In genomic region chr6:132045877-132046276, GRCh38 we compare ENCODE assay signal across 35 cellular contexts.
"Had no signal": no experiment of that assay in that cellular context is flagged by ENCODE, and none has a peak within 500 bp of the region (broad histone marks: within the 10 kb centered on the region; RNA-seq: fewer than 3 reads in every experiment).

No MANE protein-coding gene starts in this region.

- DNase-seq: activated B cell treated with CpG ODN at 0.5 μM for 24 hours; activated CD4-positive, alpha-beta memory T cell treated with anti-CD3 and anti-CD28 coated beads for 36 hours; activated CD4-positive, alpha-beta T cell treated with anti-CD3 and anti-CD28 coated beads for 4 hours; activated CD4-positive, alpha-beta T cell treated with anti-CD3 and anti-CD28 coated beads, Interleukin-2, amount 10 ng/mL, durations not matched to agents 24 days and 14 days; activated CD4-positive, alpha-beta T cell treated with anti-CD3 and anti-CD28 coated beads, Interleukin-2, amount 50 U/mL, for 1 hour; activated CD4-positive, alpha-beta T cell treated with anti-CD3 and anti-CD28 coated beads, Interleukin-2, amount 50 U/mL, for 4 hours; activated CD4-positive, CD25-positive, alpha-beta regulatory T cell treated with anti-CD3 and anti-CD28 coated beads, Interleukin-2, amount 50 U/mL, for 72 hours; activated CD8-positive, alpha-beta memory T cell treated with anti-CD3 and anti-CD28 coated beads, Interleukin-2, amount 50 U/mL, for 48 hours; activated CD8-positive, alpha-beta T cell treated with anti-CD3 and anti-CD28 coated beads for 36 hours; activated effector memory CD4-positive, alpha-beta T cell treated with Interleukin-2 at 50 U/mL for 16 hours; activated gamma-delta T cell; activated naive CD4-positive, alpha-beta T cell treated with anti-CD3 and anti-CD28 coated beads, Interleukin-2, amount 10 ng/mL, durations not matched to agents 7 days and 5 days; activated naive CD4-positive, alpha-beta T cell treated with Interleukin-2 at 50 U/mL for 16 hours; activated naive CD8-positive, alpha-beta T cell treated with anti-CD3 and anti-CD28 coated beads, Interleukin-2, amount 10 ng/mL, durations not matched to agents 7 days and 5 days; activated naive CD8-positive, alpha-beta T cell treated with anti-CD3 and anti-CD28 coated beads, Interleukin-2, amount 50 U/mL, for 24 hours; activated T-cell treated with anti-CD3 and anti-CD28 coated beads, Interleukin-2, amount 50 U/mL, for 24 hours; activated T-cell treated with anti-CD3 and anti-CD28 coated beads, Interleukin-2, amount 50 U/mL, for 48 hours; amygdala; anterior cingulate cortex; caudate nucleus; cerebellar nuclear complex; T-helper 2 cell; T-helper 9 cell had no signal

- FAIRE-seq: bronchial epithelial cell, TTC549 had no signal

- H3K36me3 Mint-ChIP-seq: activated CD4-positive, alpha-beta memory T cell treated with anti-CD3 and anti-CD28 coated beads for 36 hours; activated naive CD4-positive, alpha-beta T cell treated with anti-CD3 and anti-CD28 coated beads, Interleukin-2, amount 10 ng/mL, durations not matched to agents 7 days and 5 days; activated naive CD4-positive, alpha-beta T cell treated with anti-CD3 and anti-CD28 coated beads, Interleukin-2, amount 50 U/mL, for 24 hours; activated naive CD8-positive, alpha-beta T cell; activated naive CD8-positive, alpha-beta T cell treated with anti-CD3 and anti-CD28 coated beads, Interleukin-2, amount 10 ng/mL, durations not matched to agents 7 days and 5 days; brain had no signal

- H3K9me3 Mint-ChIP-seq: activated B cell treated with CpG ODN at 0.5 μM for 24 hours; activated CD4-positive, alpha-beta T cell treated with anti-CD3 and anti-CD28 coated beads, Interleukin-2, amount 10 ng/mL, durations not matched to agents 24 days and 14 days; activated CD8-positive, alpha-beta T cell treated with anti-CD3 and anti-CD28 coated beads for 36 hours; activated naive CD4-positive, alpha-beta T cell treated with anti-CD3 and anti-CD28 coated beads, Interleukin-2, amount 10 ng/mL, durations not matched to agents 7 days and 5 days; activated naive CD8-positive, alpha-beta T cell treated with anti-CD3 and anti-CD28 coated beads, Interleukin-2, amount 10 ng/mL, durations not matched to agents 7 days and 5 days; activated naive CD8-positive, alpha-beta T cell treated with anti-CD3 and anti-CD28 coated beads, Interleukin-2, amount 50 U/mL, for 24 hours; activated T-cell treated with anti-CD3 and anti-CD28 coated beads, Interleukin-2, amount 50 U/mL, for 24 hours; activated T-helper 2 cell treated with anti-CD3 and anti-CD28 coated beads, Interferon-gamma antibody, Interleukin-2, Interleukin-4, amounts not matched to agents 10 μg/mL and 5 μg/mL and 100 μg/mL, durations not matched to agents 14 hours and 24 hours and 36 hours; central memory CD8-positive, alpha-beta T cell; T-helper 1 cell treated with Interleukin-12 subunit alpha and Interleukin-12 subunit beta and Interleukin-4 antibody, amounts not matched to agents 30 μg/mL and 1 μg/mL, for 36 hours; T-helper 2 cell treated with Interferon-gamma antibody and Interleukin-4, amounts not matched to agents 5 μg/mL and 100 μg/mL, for 36 hours had no signal

- H3K36me3 ChIP-seq: ascending aorta, cardiac muscle cell had no signal

- H3K4me1 ChIP-seq: ascending aorta had no signal

- H3K4me3 ChIP-seq: ascending aorta, cardiac muscle cell had no signal

- H3K4me1 Mint-ChIP-seq: activated B cell treated with CpG ODN at 0.5 μM for 24 hours; activated CD4-positive, alpha-beta T cell treated with anti-CD3 and anti-CD28 coated beads, Interleukin-2, amount 10 ng/mL, durations not matched to agents 24 days and 14 days; activated naive CD4-positive, alpha-beta T cell treated with anti-CD3 and anti-CD28 coated beads, Interleukin-2, amount 10 ng/mL, durations not matched to agents 7 days and 5 days; activated naive CD4-positive, alpha-beta T cell treated with anti-CD3 and anti-CD28 coated beads, Interleukin-2, amount 50 U/mL, for 24 hours; activated naive CD8-positive, alpha-beta T cell treated with anti-CD3 and anti-CD28 coated beads, Interleukin-2, amount 10 ng/mL, durations not matched to agents 7 days and 5 days; activated naive CD8-positive, alpha-beta T cell treated with anti-CD3 and anti-CD28 coated beads, Interleukin-2, amount 50 U/mL, for 24 hours; brain; central memory CD8-positive, alpha-beta T cell had no signal

- H3K27me3 ChIP-seq: ascending aorta, cardiac muscle cell had no signal

- H3K27me3 Mint-ChIP-seq: activated B cell treated with CpG ODN at 0.5 μM for 24 hours; activated CD4-positive, alpha-beta T cell treated with anti-CD3 and anti-CD28 coated beads, Interleukin-2, amount 10 ng/mL, durations not matched to agents 24 days and 14 days; activated CD8-positive, alpha-beta T cell treated with anti-CD3 and anti-CD28 coated beads for 36 hours; activated naive CD4-positive, alpha-beta T cell treated with anti-CD3 and anti-CD28 coated beads, Interleukin-2, amount 10 ng/mL, durations not matched to agents 7 days and 5 days; activated naive CD8-positive, alpha-beta T cell treated with anti-CD3 and anti-CD28 coated beads, Interleukin-2, amount 10 ng/mL, durations not matched to agents 7 days and 5 days; activated naive CD8-positive, alpha-beta T cell treated with anti-CD3 and anti-CD28 coated beads, Interleukin-2, amount 50 U/mL, for 24 hours; brain; central memory CD8-positive, alpha-beta T cell had no signal

- H3K27ac Mint-ChIP-seq: activated B cell treated with CpG ODN at 0.5 μM for 24 hours; activated CD4-positive, alpha-beta memory T cell treated with anti-CD3 and anti-CD28 coated beads for 36 hours; activated CD4-positive, alpha-beta T cell treated with anti-CD3 and anti-CD28 coated beads, Interleukin-2, amount 10 ng/mL, durations not matched to agents 24 days and 14 days; activated CD8-positive, alpha-beta T cell treated with anti-CD3 and anti-CD28 coated beads for 36 hours; activated naive CD4-positive, alpha-beta T cell treated with anti-CD3 and anti-CD28 coated beads, Interleukin-2, amount 10 ng/mL, durations not matched to agents 7 days and 5 days; activated naive CD4-positive, alpha-beta T cell treated with anti-CD3 and anti-CD28 coated beads, Interleukin-2, amount 50 U/mL, for 24 hours; activated naive CD8-positive, alpha-beta T cell; activated naive CD8-positive, alpha-beta T cell treated with anti-CD3 and anti-CD28 coated beads, Interleukin-2, amount 10 ng/mL, durations not matched to agents 7 days and 5 days; activated naive CD8-positive, alpha-beta T cell treated with anti-CD3 and anti-CD28 coated beads, Interleukin-2, amount 50 U/mL, for 24 hours; activated T-cell treated with anti-CD3 and anti-CD28 coated beads, Interleukin-2, amount 50 U/mL, for 24 hours; activated T-helper 2 cell treated with anti-CD3 and anti-CD28 coated beads, Interferon-gamma antibody, Interleukin-2, Interleukin-4, amounts not matched to agents 10 μg/mL and 5 μg/mL and 100 μg/mL, durations not matched to agents 14 hours and 24 hours and 36 hours; brain; T-helper 1 cell treated with Interleukin-12 subunit alpha and Interleukin-12 subunit beta and Interleukin-4 antibody, amounts not matched to agents 30 μg/mL and 1 μg/mL, for 36 hours; T-helper 2 cell treated with Interferon-gamma antibody and Interleukin-4, amounts not matched to agents 5 μg/mL and 100 μg/mL, for 36 hours had no signal

- ATAC-seq: activated CD8-positive, alpha-beta T cell treated with anti-CD3 and anti-CD28 coated beads for 36 hours; activated naive CD8-positive, alpha-beta T cell treated with anti-CD3 and anti-CD28 coated beads, Interleukin-2, amount 50 U/mL, for 24 hours had no signal

- H3K4me3 Mint-ChIP-seq: activated B cell treated with CpG ODN at 0.5 μM for 24 hours; activated CD4-positive, alpha-beta memory T cell treated with anti-CD3 and anti-CD28 coated beads for 36 hours; activated CD4-positive, alpha-beta T cell treated with anti-CD3 and anti-CD28 coated beads, Interleukin-2, amount 10 ng/mL, durations not matched to agents 24 days and 14 days; activated CD8-positive, alpha-beta T cell treated with anti-CD3 and anti-CD28 coated beads for 36 hours; activated naive CD4-positive, alpha-beta T cell treated with anti-CD3 and anti-CD28 coated beads, Interleukin-2, amount 10 ng/mL, durations not matched to agents 7 days and 5 days; activated naive CD4-positive, alpha-beta T cell treated with anti-CD3 and anti-CD28 coated beads, Interleukin-2, amount 50 U/mL, for 24 hours; activated naive CD8-positive, alpha-beta T cell; activated naive CD8-positive, alpha-beta T cell treated with anti-CD3 and anti-CD28 coated beads, Interleukin-2, amount 10 ng/mL, durations not matched to agents 7 days and 5 days; activated naive CD8-positive, alpha-beta T cell treated with anti-CD3 and anti-CD28 coated beads, Interleukin-2, amount 50 U/mL, for 24 hours; activated T-cell treated with anti-CD3 and anti-CD28 coated beads, Interleukin-2, amount 50 U/mL, for 24 hours; brain; central memory CD8-positive, alpha-beta T cell; T-helper 1 cell treated with Interleukin-12 subunit alpha and Interleukin-12 subunit beta and Interleukin-4 antibody, amounts not matched to agents 30 μg/mL and 1 μg/mL, for 36 hours; T-helper 2 cell treated with Interferon-gamma antibody and Interleukin-4, amounts not matched to agents 5 μg/mL and 100 μg/mL, for 36 hours had no signal

- H3K9me3 ChIP-seq: ascending aorta had no signal

- H3K27ac ChIP-seq: ascending aorta, cardiac muscle cell, VCaP had no signal
